In genomic region chr12:132156145-132156709, GRCh38 we compare ENCODE assay signal across 22 cellular contexts.
"Had no signal": no experiment of that assay in that cellular context is flagged by ENCODE, and none has a peak within 500 bp of the region (broad histone marks: within the 10 kb centered on the region; RNA-seq: fewer than 3 reads in every experiment).

No MANE protein-coding gene starts in this region.

- H3K36me3 Mint-ChIP-seq: naive thymus-derived CD8-positive, alpha-beta T cell; neural progenitor cell; stimulated activated effector memory CD8-positive, alpha-beta T cell treated with anti-CD3 and anti-CD28 coated beads, Interleukin-12 subunit alpha, Interleukin-12 subunit beta, amount 100 ng/mL, for 72 hours had no signal

- H3K9me3 ChIP-seq: esophagus squamous epithelium, gastroesophageal sphincter, mucosa of descending colon, pancreas, tibial artery had no signal

- H3K36me3 ChIP-seq: neural progenitor cell had no signal

- H3K4me1 Mint-ChIP-seq: neural progenitor cell; stimulated activated effector memory CD8-positive, alpha-beta T cell treated with anti-CD3 and anti-CD28 coated beads, Interleukin-12 subunit alpha, Interleukin-12 subunit beta, amount 100 ng/mL, for 72 hours had no signal

- H3K4me1 ChIP-seq: neural progenitor cell, pancreas had no signal

- ATAC-seq: gastroesophageal sphincter; left lobe of liver; mucosa of descending colon; naive thymus-derived CD8-positive, alpha-beta T cell; pancreas; right cardiac atrium had no signal

- H2AFZ ChIP-seq: neural progenitor cell had no signal

- H3K4me3 ChIP-seq: esophagus squamous epithelium, gastroesophageal sphincter, mucosa of descending colon, neural progenitor cell, pancreas, smooth muscle cell, tibial artery had no signal

- H3K9ac ChIP-seq: neural progenitor cell had no signal

- FAIRE-seq: pancreas had no signal

- DNase-seq: effector memory CD4-positive, alpha-beta T cell; esophagus squamous epithelium; foreskin fibroblast; glutamatergic neuron; islet precursor cell; mammary epithelial cell; mucosa of descending colon; occipital lobe; pancreas; right cardiac atrium; stimulated activated CD4-positive, alpha-beta T cell treated with anti-CD3 and anti-CD28 coated beads, Interleukin-4, amount 100 ng/mL, for 1 hour; stimulated activated CD8-positive, alpha-beta memory T cell treated with anti-CD3 and anti-CD28 coated beads, Interleukin-4, amount 100 ng/mL, for 48 hours; tibial artery had no signal

- H3K27ac ChIP-seq: epithelial cell of prostate, esophagus squamous epithelium, gastroesophageal sphincter, neural progenitor cell, pancreas, tibial artery had no signal

- H3K4me3 Mint-ChIP-seq: naive thymus-derived CD8-positive, alpha-beta T cell; neural progenitor cell; stimulated activated effector memory CD8-positive, alpha-beta T cell treated with anti-CD3 and anti-CD28 coated beads, Interleukin-12 subunit alpha, Interleukin-12 subunit beta, amount 100 ng/mL, for 72 hours; stimulated activated naive CD8-positive, alpha-beta T cell treated with anti-CD3 and anti-CD28 coated beads, Interleukin-15, Interleukin-2, amounts not matched to agents 100 ng/mL and 50 ng/mL, for 24 hours had no signal

- H3K27ac Mint-ChIP-seq: naive thymus-derived CD8-positive, alpha-beta T cell; neural progenitor cell; progenitor cell of endocrine pancreas; stimulated activated effector memory CD8-positive, alpha-beta T cell treated with anti-CD3 and anti-CD28 coated beads, Interleukin-12 subunit alpha, Interleukin-12 subunit beta, amount 100 ng/mL, for 72 hours; stimulated activated naive CD8-positive, alpha-beta T cell treated with anti-CD3 and anti-CD28 coated beads, Interleukin-15, Interleukin-2, amounts not matched to agents 100 ng/mL and 50 ng/mL, for 24 hours had no signal

- H3K9me3 Mint-ChIP-seq: naive thymus-derived CD8-positive, alpha-beta T cell; neural progenitor cell; stimulated activated effector memory CD8-positive, alpha-beta T cell treated with anti-CD3 and anti-CD28 coated beads, Interleukin-12 subunit alpha, Interleukin-12 subunit beta, amount 100 ng/mL, for 72 hours; stimulated activated naive CD8-positive, alpha-beta T cell treated with anti-CD3 and anti-CD28 coated beads, Interleukin-15, Interleukin-2, amounts not matched to agents 100 ng/mL and 50 ng/mL, for 24 hours had no signal

- H3K27me3 ChIP-seq: esophagus squamous epithelium, neural progenitor cell, pancreas, tibial artery had no signal

- H3K27me3 Mint-ChIP-seq: naive thymus-derived CD8-positive, alpha-beta T cell; stimulated activated naive CD8-positive, alpha-beta T cell treated with anti-CD3 and anti-CD28 coated beads, Interleukin-15, Interleukin-2, amounts not matched to agents 100 ng/mL and 50 ng/mL, for 24 hours had no signal

- H3K4me2 ChIP-seq: neural progenitor cell, smooth muscle cell had no signal
